Comparison of ENCODE assay signal across 23 cellular contexts in genomic region chr16:88846088-88846487, GRCh38. TPM values are rescaled to one million over a fixed set of nuclear protein-coding genes. Genes with fewer than 3 reads are reported as not detected.
"Had no signal": no experiment of that assay in that cellular context is flagged by ENCODE, and none has a peak within 500 bp of the region (broad histone marks: within the 10 kb centered on the region; RNA-seq: fewer than 3 reads in every experiment).

No MANE protein-coding gene starts in this region.

- H3K27ac ChIP-seq: brain microvascular endothelial cell, epithelial cell of prostate had no signal

- DNase-seq: activated B cell treated with CpG ODN at 0.5 μM for 24 hours; activated CD4-positive, alpha-beta T cell treated with anti-CD3 and anti-CD28 coated beads for 48 hours; activated CD8-positive, alpha-beta memory T cell treated with anti-CD3 and anti-CD28 coated beads, Interleukin-2, amount 50 U/mL, for 48 hours; activated gamma-delta T cell treated with Interleukin-2 at 50 U/mL for 16 hours; activated naive CD8-positive, alpha-beta T cell treated with anti-CD3 and anti-CD28 coated beads for 36 hours; activated T-cell treated with anti-CD3 and anti-CD28 coated beads, Interleukin-2, amount 50 U/mL, for 72 hours; anterior cingulate cortex; brain microvascular endothelial cell; dermis blood vessel endothelial cell; islet precursor cell; stimulated activated CD4-positive, alpha-beta T cell treated with anti-CD3 and anti-CD28 coated beads, Interleukin-15, amount 100 ng/mL, for 24 hours; stimulated activated CD4-positive, alpha-beta T cell treated with anti-CD3 and anti-CD28 coated beads, Interleukin-4, amount 100 ng/mL, for 1 hour; stimulated activated naive B cell treated with anti-CD40 and anti-IgM and Interleukin-4, amounts not matched to agents 10 μg/mL and 1 μg/mL and 100 μg/mL, for 72 hours; SW 1271; trophoblast cell had no signal

- H3K36me3 ChIP-seq: brain microvascular endothelial cell had no signal

- H3K27me3 ChIP-seq: brain microvascular endothelial cell had no signal

- ATAC-seq: activated T-cell treated with anti-CD3 and anti-CD28 coated beads, Interleukin-2, amount 50 U/mL, for 72 hours; left lobe of liver; natural killer cell treated with Interleukin-12 subunit alpha and Interleukin-12 subunit beta and Interleukin-15 and Interleukin-18, amount 100 ng/mL, for 72 hours; stimulated activated naive B cell treated with anti-CD40 and anti-IgM and Interleukin-4, amounts not matched to agents 10 μg/mL and 1 μg/mL and 100 μg/mL, for 72 hours had no signal

RNA-seq across cellular contexts. Expression of gene PABPN1L, which starts 20.4 kb away (rescaled TPM):
- total RNA-seq: activated naive CD8-positive, alpha-beta T cell treated with anti-CD3 and anti-CD28 coated beads for 36 hours; activated T-cell treated with anti-CD3 and anti-CD28 coated beads, Interleukin-2, amount 50 U/mL, for 72 hours; cerebellum; dermis blood vessel endothelial cell; natural killer cell treated with Interleukin-12 subunit alpha and Interleukin-12 subunit beta and Interleukin-15 and Interleukin-18, amount 100 ng/mL, for 72 hours; posterior vena cava; skeletal muscle tissue; subcutaneous adipose tissue; T-helper 2 cell treated with Interferon-gamma antibody and Interleukin-4, amounts not matched to agents 100 ng/mL and 5 ng/mL, for 36 hours had no signal
